In genomic region chr3:122642935-122643334, GRCh38 we compare ENCODE assay signal across 14 cellular contexts. TPM values are rescaled to one million over a fixed set of nuclear protein-coding genes. Genes with fewer than 3 reads are reported as not detected.
DNase-seq lines count a peak whose midpoint lies in the region; ATAC-seq, FAIRE-seq and TF ChIP-seq lines count a peak whose summit lies in the region.
"Had no signal": no experiment of that assay in that cellular context is flagged by ENCODE, and none has a peak within 500 bp of the region (broad histone marks: within the 10 kb centered on the region; RNA-seq: fewer than 3 reads in every experiment).

No MANE protein-coding gene starts in this region.

- peak; percentile 90 for FAIRE-seq in GM19239 (lab: Jason Lieb, UNC)
- FAIRE-seq in GM12892 (lab: Jason Lieb, UNC), result no peak
- FAIRE-seq: bronchial epithelial cell, K562, keratinocyte had no signal

- DNase-seq in GM10266 (ENCODE audit: extremely low spot score), result peak; percentile 25
- DNase-seq in GM19239 (ENCODE audit: insufficient read length, low spot score), result no peak
- DNase-seq in NCI-H526 treated with DMSO at 0.1 percent for 48 hours (lab: John Stamatoyannopoulos, UW), result peak; percentile 4
- DNase-seq in GM12892 (ENCODE audit: insufficient read length), result no peak
- DNase-seq in hepatocyte (ENCODE audit: low spot score), result no peak
- no peak for DNase-seq in mesenteric fat pad (ENCODE audit: low spot score)
- no peak for DNase-seq in NCI-H1417 (lab: John Stamatoyannopoulos, UW)
- DNase-seq: GF-D8, NCI-H345 had no signal

- H3K4me2 ChIP-seq in hepatocyte, result no peak overlapping the region

- no peak overlapping the region for H3K4me3 ChIP-seq in hepatocyte
- H3K4me3 ChIP-seq: K562 had no signal

- peak; percentile 88 for ATAC-seq in HG02798 (IDR thresholded peaks at IDR 0.05; ENCODE audit: poor library complexity, unreplicated experiment)
- ATAC-seq: K562 had no signal

- WGBS in hepatocyte (ENCODE audit: low lambda C conversion rate, missing lambda C conversion rate), result 85% methylated on average over 2 of the region's 2 CpGs

- no peaks in the 10 kb centered on the region for H3K4me1 ChIP-seq in hepatocyte (ENCODE audit: insufficient read depth)

- no peaks in the 10 kb centered on the region for H3K27me3 ChIP-seq in hepatocyte

- no peak overlapping the region for H3K27ac ChIP-seq in hepatocyte

- no peaks in the 10 kb centered on the region for H3K9me3 ChIP-seq in hepatocyte (ENCODE audit: low read depth)

- no peaks in the 10 kb centered on the region for H4K20me1 ChIP-seq in hepatocyte (ENCODE audit: insufficient read depth, poor library complexity, severe bottlenecking)

- H2AFZ ChIP-seq in hepatocyte, result no peak overlapping the region

- TF ChIP-seq POLR2A in GM12892 (IDR thresholded peaks at IDR 0.05; ENCODE audit: low read depth, low read length), result no peak

- H3K9me2 ChIP-seq in hepatocyte (replicated peaks; ENCODE audit: insufficient read depth), result no peaks in the 10 kb centered on the region

- H3K79me2 ChIP-seq in hepatocyte, result no peaks in the 10 kb centered on the region

- no peaks in the 10 kb centered on the region for H3K36me3 ChIP-seq in hepatocyte (replicated peaks; ENCODE audit: insufficient read depth, low read depth)

- TF ChIP-seq CTCF in GM10266 (IDR thresholded peaks at IDR 0.05; ENCODE audit: control insufficient read depth, insufficient read depth, low read depth, missing control alignments), result no peak
- TF ChIP-seq CTCF in hepatocyte (IDR thresholded peaks at IDR 0.05; ENCODE audit: poor library complexity), result no peak

RNA-seq across cellular contexts. Expression of gene PARP14, which starts 37.7 kb away (rescaled TPM):
- polyA plus RNA-seq in GM12892 (2012; ENCODE audit: missing spikeins), result 56.7 TPM
- total RNA-seq in hepatocyte (27.7 and 33.1 TPM in 2 replicates), mesenteric fat pad (51.1 TPM)
- 8.5 TPM in 2 replicates for polyA plus RNA-seq in hepatocyte
- polyA plus RNA-seq: neural cell had no signal

Comparison
In these comparisons a context has a peak if more than half of its experiments do, and no peak if none do; other contexts are left out.
1. DNase-seq: peak in GM10266 (single experiment) and NCI-H526 treated with DMSO at 0.1 percent for 48 hours (single experiment); none in GM19239 (single experiment), GM12892 (single experiment), hepatocyte (single experiment), mesenteric fat pad (single experiment) and NCI-H1417 (0 of 3).